ENCODE assay signal across 9 cellular contexts in the genomic region with DNA sequence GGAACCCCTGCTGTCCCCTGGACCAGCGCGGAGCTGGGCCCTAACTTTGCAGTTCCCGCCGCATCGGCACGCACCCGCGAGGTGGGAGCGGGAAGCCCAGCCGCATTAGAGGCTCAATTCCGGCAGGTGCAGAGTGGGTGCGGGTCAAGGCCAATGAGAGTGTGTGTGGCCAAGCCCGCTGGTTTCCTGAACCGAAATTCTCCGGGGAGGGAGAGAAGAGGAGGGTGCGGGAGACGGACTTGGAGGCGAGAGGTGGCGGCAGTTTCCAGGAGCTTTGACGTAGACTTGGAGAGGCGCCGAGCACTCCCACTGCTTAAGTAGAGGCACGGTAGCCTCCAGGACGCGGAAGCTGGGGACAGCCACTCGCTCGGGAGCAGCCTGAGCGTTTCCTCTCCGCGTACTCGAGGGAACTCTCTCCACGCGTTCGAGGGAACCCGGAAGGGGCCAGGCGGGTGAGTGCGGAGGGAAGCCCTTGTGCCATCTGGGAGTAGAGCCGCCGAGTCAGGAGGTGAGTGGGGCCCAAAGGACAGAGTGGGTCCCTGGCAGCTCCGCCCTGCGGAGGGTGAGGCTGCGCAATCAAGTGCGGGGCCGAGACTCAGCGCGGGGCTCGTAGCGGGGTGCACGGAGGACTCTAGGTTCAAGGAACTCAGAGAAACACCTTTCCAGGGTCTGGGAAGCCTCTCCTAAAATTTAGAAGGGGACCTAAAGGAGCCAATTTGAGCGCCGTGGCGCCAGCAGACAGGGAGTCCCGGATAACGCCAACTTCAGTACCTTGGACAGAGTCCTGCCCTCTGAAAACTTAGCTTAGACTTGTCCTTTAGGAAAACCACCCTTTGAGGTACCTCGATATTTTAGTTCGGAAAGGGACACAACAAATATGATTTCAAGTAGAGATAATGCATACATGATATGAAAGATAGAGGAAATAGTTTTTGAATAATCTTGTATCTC. TPM values are rescaled to one million over a fixed set of nuclear protein-coding genes. Genes with fewer than 3 reads are reported as not detected.
DNase-seq lines count a peak whose midpoint lies in the region; ATAC-seq, FAIRE-seq and TF ChIP-seq lines count a peak whose summit lies in the region.
"Had no signal": no experiment of that assay in that cellular context is flagged by ENCODE, and none has a peak within 500 bp of the region (broad histone marks: within the 10 kb centered on the region; RNA-seq: fewer than 3 reads in every experiment).

A gene (plus strand): TSS at position 413 of the 951 bp plus-strand sequence. CDS start 1,750 bp downstream, outside the sequence.

- ATAC-seq in left lobe of liver (peak; percentile 83), HG03196 (IDR thresholded peaks at IDR 0.05; ENCODE audit: unreplicated experiment) (no peak), GM21825 (IDR thresholded peaks at IDR 0.05; ENCODE audit: unreplicated experiment) (no peak)

- peaks cover 11% of the 10 kb centered on the region; the same call in 1 of the 2 replicates for H3K27me3 ChIP-seq in MG63
- peaks cover 15% of the 10 kb centered on the region for H3K27me3 ChIP-seq in bronchial epithelial cell (ENCODE audit: control insufficient read depth, insufficient read depth, low read length)

- H3K36me3 ChIP-seq in MG63 = no peaks in the 10 kb centered on the region
- no peaks in the 10 kb centered on the region for H3K36me3 ChIP-seq in bronchial epithelial cell (ENCODE audit: control insufficient read depth, insufficient read depth, low read length)

- no peaks in the 10 kb centered on the region for H3K9me3 ChIP-seq in MG63

- DNase-seq in GM04504 (ENCODE audit: low read depth) (peak; percentile 27), MG63 (peak; percentile 19), bronchial epithelial cell (ENCODE audit: low read depth) (peak; percentile 45), left lobe of liver (ENCODE audit: low spot score) (peak; percentile 44), DMS79 treated with DMSO at 0.1 percent for 48 hours (lab: John Stamatoyannopoulos, UW) (no peak), NCI-H2171 (lab: John Stamatoyannopoulos, UW) (no peak)
- DNase-seq: naive B cell had no signal

- H3K4me3 ChIP-seq in MG63 (no peak within 1 kb of the TSS), bronchial epithelial cell (ENCODE audit: low read depth, low read length) (no peak within 1 kb of the TSS)

- no peak for TF ChIP-seq CTCF in bronchial epithelial cell (IDR thresholded peaks at IDR 0.05; ENCODE audit: insufficient read depth, low read length, severe bottlenecking)

- no peak for FAIRE-seq in bronchial epithelial cell (lab: Jason Lieb, UNC)

RNA-seq across cellular contexts. Expression of the gene that starts here (rescaled TPM):
- not detected in 2 replicates for total RNA-seq in MG63 (2014; rRNA removed; shearing (Covaris generic); ENCODE audit: low replicate concordance)
- not detected in 2 replicates for total RNA-seq in bronchial epithelial cell
- not detected for total RNA-seq in left lobe of liver

Comparison
In these comparisons a context has a peak if more than half of its experiments do, and no peak if none do; other contexts are left out.
1. Peak in DNase-seq in MG63; RNA of the gene not detected or under 1 TPM.
2. Peak in DNase-seq in bronchial epithelial cell; RNA of the gene not detected or under 1 TPM.
3. Peak in DNase-seq and ATAC-seq in left lobe of liver; RNA of the gene not detected or under 1 TPM.